In the genomic region with DNA sequence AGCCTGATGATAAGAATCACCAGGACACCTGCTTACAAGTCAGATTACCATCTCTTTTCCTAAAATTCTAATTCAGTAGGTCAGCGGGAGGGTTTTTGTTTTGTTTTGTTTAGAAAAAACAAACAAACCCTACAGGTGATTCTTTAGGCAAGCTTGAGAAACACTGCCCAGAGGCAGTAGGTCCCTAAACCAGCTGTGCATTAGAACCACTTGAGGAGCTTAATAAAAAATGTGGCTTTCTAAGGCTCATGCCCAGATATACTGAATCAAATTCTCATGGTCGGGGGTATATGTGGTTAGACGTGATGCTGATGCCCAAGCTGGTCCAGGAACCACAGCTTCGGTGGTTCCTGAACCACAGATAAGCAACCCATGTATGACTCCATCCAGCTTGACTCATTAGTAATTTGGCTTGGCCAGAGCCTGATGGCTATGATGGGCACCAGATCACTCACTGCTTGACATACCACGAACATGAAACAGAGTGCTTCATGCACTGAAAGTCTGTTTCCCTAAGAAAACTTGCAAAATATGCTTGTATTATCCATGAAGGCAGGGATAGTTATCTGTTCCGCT, we compare ENCODE assay signal across 20 cellular contexts.
"Had no signal": no experiment of that assay in that cellular context is flagged by ENCODE, and none has a peak within 500 bp of the region (broad histone marks: within the 10 kb centered on the region; RNA-seq: fewer than 3 reads in every experiment).

No MANE protein-coding gene starts in this region.

- DNase-seq: activated CD4-positive, alpha-beta memory T cell treated with anti-CD3 and anti-CD28 coated beads for 36 hours; activated CD4-positive, alpha-beta T cell treated with anti-CD3 and anti-CD28 coated beads for 48 hours; activated naive CD4-positive, alpha-beta T cell treated with Interleukin-2 at 50 U/mL for 16 hours; activated naive CD8-positive, alpha-beta T cell treated with anti-CD3 and anti-CD28 coated beads, Interleukin-2, amount 10 ng/mL, durations not matched to agents 7 days and 5 days; activated T-cell treated with anti-CD3 and anti-CD28 coated beads, Interleukin-2, amount 50 U/mL, for 48 hours; amniotic stem cell; body of pancreas; erythroblast; foreskin melanocyte; glutamatergic neuron; kidney glomerular epithelial cell; naive B cell; retina; spleen; stimulated activated CD4-positive, alpha-beta T cell treated with anti-CD3 and anti-CD28 coated beads, Interleukin-4, amount 100 ng/mL, for 1 hour; stimulated activated naive CD4-positive, alpha-beta T cell; T-helper 17 cell; upper lobe of left lung had no signal

- H3K9me3 ChIP-seq: body of pancreas, spleen, upper lobe of left lung had no signal

- H3K27ac ChIP-seq: body of pancreas, cardiac muscle cell, hepatocyte, spleen, upper lobe of left lung had no signal

- H3K27me3 ChIP-seq: body of pancreas, upper lobe of left lung had no signal

- H3K36me3 ChIP-seq: cardiac muscle cell, spleen, upper lobe of left lung had no signal

- H3K4me1 ChIP-seq: body of pancreas, spleen, upper lobe of left lung had no signal

- H3K4me3 ChIP-seq: body of pancreas, cardiac muscle cell, hepatocyte, spleen, upper lobe of left lung had no signal
